ENCODE assay signal across 7 cellular contexts in the genomic region with DNA sequence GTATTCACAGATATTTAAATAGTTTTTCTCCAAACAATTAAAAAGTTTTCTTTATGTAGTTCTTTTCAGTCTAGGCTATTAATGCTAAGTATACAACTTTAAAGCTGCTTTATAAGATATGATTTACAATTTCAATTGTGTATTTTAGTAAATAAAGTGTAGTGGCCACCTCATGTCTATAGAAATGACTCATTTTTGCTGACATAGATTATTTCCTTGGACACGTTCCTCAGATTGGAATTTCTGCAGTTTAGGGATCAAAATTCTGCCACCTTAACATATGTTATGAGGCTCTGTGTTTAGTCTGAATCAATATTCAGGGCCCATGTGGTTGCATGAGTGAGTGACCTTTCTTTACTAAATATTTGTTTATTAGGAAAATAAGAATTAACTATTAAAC.
"Had no signal": no experiment of that assay in that cellular context is flagged by ENCODE, and none has a peak within 500 bp of the region (broad histone marks: within the 10 kb centered on the region; RNA-seq: fewer than 3 reads in every experiment).

No MANE protein-coding gene starts in this region.

- H3K27ac ChIP-seq: HL-60 had no signal

- DNase-seq: H7, HFFc6, KG1 had no signal

- H3K36me3 ChIP-seq: HAP-1 had no signal

- H3K4me1 ChIP-seq: HAP-1 had no signal

- H3K9me3 ChIP-seq: HAP-1 had no signal

- H3K4me3 ChIP-seq: GM23338, HAP-1 had no signal

- H3K4me2 ChIP-seq: GM23338 had no signal

- ATAC-seq: GM23338, HCT116 had no signal
